In the genomic region with DNA sequence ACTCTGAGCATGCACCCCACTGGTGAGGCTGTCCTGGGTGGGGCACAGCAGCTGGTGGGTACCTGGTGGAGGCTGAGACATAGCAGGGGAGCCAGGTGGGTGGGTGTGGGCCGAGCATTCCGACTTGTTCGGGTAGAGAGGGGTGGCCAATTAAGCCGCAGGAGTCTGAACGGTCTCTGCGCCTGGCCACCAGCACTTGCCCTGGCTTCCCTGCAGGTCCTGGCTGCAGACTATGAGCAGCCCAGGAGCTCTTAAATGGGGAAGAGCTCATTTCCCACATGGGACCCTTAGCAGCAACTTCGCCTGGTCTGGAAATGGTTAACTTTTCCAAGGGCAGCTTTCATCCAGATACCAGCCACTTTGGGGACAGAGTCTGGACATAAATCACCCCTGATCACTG, we compare ENCODE assay signal across 23 cellular contexts. TPM values are rescaled to one million over a fixed set of nuclear protein-coding genes. Genes with fewer than 3 reads are reported as not detected.
A peak's percentile ranks its signal among the peaks of the same experiment; 100 is the strongest.
DNase-seq lines count a peak whose midpoint lies in the region; ATAC-seq, FAIRE-seq and TF ChIP-seq lines count a peak whose summit lies in the region.
"Had no signal": no experiment of that assay in that cellular context is flagged by ENCODE, and none has a peak within 500 bp of the region (broad histone marks: within the 10 kb centered on the region; RNA-seq: fewer than 3 reads in every experiment).

No MANE protein-coding gene starts in this region.

- ATAC-seq in Right ventricle myocardium inferior (no peak), left cardiac atrium (no peak)
- ATAC-seq: activated CD4-positive, alpha-beta T cell treated with anti-CD3 and anti-CD28 coated beads for 36 hours; activated naive CD4-positive, alpha-beta T cell treated with anti-CD3 and anti-CD28 coated beads, Interleukin-2, amount 50 U/mL, for 72 hours; effector memory CD8-positive, alpha-beta T cell; stimulated activated naive B cell treated with anti-CD40 and anti-IgM and Interleukin-4, amounts not matched to agents 10 μg/mL and 1 μg/mL and 100 μg/mL, for 72 hours had no signal

- no peak for TF ChIP-seq EP300 in sigmoid colon (IDR thresholded peaks at IDR 0.05)

- H3K9me2 ChIP-seq in hepatocyte (replicated peaks; ENCODE audit: insufficient read depth), result no peaks in the 10 kb centered on the region

- H3K9me3 ChIP-seq in hepatocyte (ENCODE audit: low read depth) (no peaks in the 10 kb centered on the region), sigmoid colon (no peaks in the 10 kb centered on the region), uterus (no peaks in the 10 kb centered on the region)
- H3K9me3 ChIP-seq: BE2C, heart right ventricle, neutrophil had no signal

- H3K4me2 ChIP-seq in hepatocyte, result peak overlapping the region; percentile 64

- TF ChIP-seq POLR2A in sigmoid colon (IDR thresholded peaks at IDR 0.05) (no peak), uterus (IDR thresholded peaks at IDR 0.05) (no peak)

- H3K36me3 ChIP-seq in hepatocyte (replicated peaks; ENCODE audit: insufficient read depth, low read depth) (no peaks in the 10 kb centered on the region), sigmoid colon (no peaks in the 10 kb centered on the region), urinary bladder (ENCODE audit: insufficient read depth) (no peaks in the 10 kb centered on the region), uterus (no peaks in the 10 kb centered on the region)
- H3K36me3 ChIP-seq: BE2C, heart right ventricle, neutrophil had no signal

- H3K27ac ChIP-seq in hepatocyte (peak overlapping the region; percentile 88), sigmoid colon (peak overlapping the region; percentile 27 to 75 (median 60)), urinary bladder (ENCODE audit: low read depth) (peak overlapping the region; percentile 3), uterus (no peak overlapping the region)
- H3K27ac ChIP-seq: heart right ventricle, neutrophil had no signal

- no peak for FAIRE-seq in HTR-8/SVneo (lab: Jason Lieb, UNC)

- H2AFZ ChIP-seq in hepatocyte, result no peak overlapping the region

- intact Hi-C loops in Right ventricle myocardium inferior (cut with DNase I), result no loop called here
- intact Hi-C loops in left cardiac atrium (cut with DNase I), result no loop called here
- intact Hi-C loops in sigmoid colon (cut with DNase I), result no loop called here
- intact Hi-C loops in uterus (cut with DNase I; ENCODE audit: low total_unique reads), result no loop called here

- DNase-seq in Right ventricle myocardium inferior (ENCODE audit: missing footprints) (peak; percentile 52), left cardiac atrium (no peak), hepatocyte (ENCODE audit: low spot score) (no peak), sigmoid colon (no peak), NCI-H128 (lab: John Stamatoyannopoulos, UW; ENCODE audit: unreplicated experiment) (no peak), uterus (no peak), HTR-8/SVneo (ENCODE audit: insufficient read length, low spot score) (no peak)
- DNase-seq: 8988T; activated CD4-positive, alpha-beta T cell treated with anti-CD3 and anti-CD28 coated beads for 36 hours; BE2C; effector memory CD8-positive, alpha-beta T cell; heart right ventricle; Kasumi-1; NCI-H1048; NCI-H2029 treated with DMSO at 0.1 percent for 48 hours; retina; stimulated activated CD4-positive, alpha-beta T cell treated with anti-CD3 and anti-CD28 coated beads, Interleukin-1b, Interleukin-23, amount 100 ng/mL, for 48 hours; stimulated activated naive B cell treated with anti-CD40 and anti-IgM and Interleukin-4, amounts not matched to agents 10 μg/mL and 1 μg/mL and 100 μg/mL, for 72 hours; SW 1271 had no signal

- H3K4me3 ChIP-seq in hepatocyte, result no peak overlapping the region
- peak overlapping the region in 1 of 4 donors; percentile 2 for H3K4me3 ChIP-seq in sigmoid colon
- no peak overlapping the region for H3K4me3 ChIP-seq in urinary bladder (ENCODE audit: low read depth, low read length)
- no peak overlapping the region for H3K4me3 ChIP-seq in uterus
- H3K4me3 ChIP-seq: heart right ventricle had no signal

- no peaks in the 10 kb centered on the region for H4K20me1 ChIP-seq in hepatocyte (ENCODE audit: insufficient read depth, poor library complexity, severe bottlenecking)

- 62% methylated on average over 7 of the region's 7 CpGs for WGBS in hepatocyte (ENCODE audit: low lambda C conversion rate, missing lambda C conversion rate)
- 53 to 66% methylated on average over 7 of the region's 7 CpGs for WGBS in sigmoid colon, 2 donors
- 60% methylated on average over 7 of the region's 7 CpGs for WGBS in urinary bladder

- H3K79me2 ChIP-seq in hepatocyte, result peaks cover 8% of the 10 kb centered on the region

- H3K4me1 ChIP-seq in hepatocyte (ENCODE audit: insufficient read depth) (peaks cover 24% of the 10 kb centered on the region), sigmoid colon (peaks cover 0 to 30% (median 21%) of the 10 kb centered on the region in 4 donors), urinary bladder (ENCODE audit: insufficient read depth) (no peaks in the 10 kb centered on the region), uterus (peaks cover 0 to 10% of the 10 kb centered on the region in 2 donors)
- H3K4me1 ChIP-seq: BE2C had no signal

- TF ChIP-seq CTCF in hepatocyte (IDR thresholded peaks at IDR 0.05; ENCODE audit: poor library complexity), result no peak
- no peak for TF ChIP-seq CTCF in sigmoid colon (IDR thresholded peaks at IDR 0.05)
- no peak for TF ChIP-seq CTCF in uterus (IDR thresholded peaks at IDR 0.05)

- H3K27me3 ChIP-seq in hepatocyte, result peaks cover 11% of the 10 kb centered on the region
- peaks cover 0 to 17% (median 8%) of the 10 kb centered on the region in 3 donors for H3K27me3 ChIP-seq in sigmoid colon
- H3K27me3 ChIP-seq in uterus, result no peaks in the 10 kb centered on the region
- H3K27me3 ChIP-seq: BE2C had no signal

RNA-seq across cellular contexts. Expression of a gene that starts 37.7 kb away (rescaled TPM):
- total RNA-seq in Right ventricle myocardium inferior, result 0.54 TPM
- 1 to 10 TPM; 1.8 to 5.3 TPM for total RNA-seq in left cardiac atrium
- total RNA-seq in hepatocyte, result 5.7 and 9.7 TPM in 2 replicates
- 14.0 and 23.0 TPM in 2 replicates for polyA plus RNA-seq in hepatocyte
- 1 to 10 TPM in 2 of 4 donors, under 1 TPM in 1, not detected in 1; 0.49 to 4.7 (median 2.9) TPM for total RNA-seq in sigmoid colon
- polyA plus RNA-seq in sigmoid colon, result 1 to 10 TPM in 2 of 3 donors, under 1 TPM in 1; 0.46 to 4.2 (median 1.1) TPM
- total RNA-seq in urinary bladder, result 8.6 TPM
- 15.8 TPM for polyA plus RNA-seq in urinary bladder
- total RNA-seq in uterus, result 1 to 10 TPM in 2 of 4 donors, not detected in 2; 3.5 to 5.5 TPM
- total RNA-seq: RPMI7951 had no signal

RNA-seq across cellular contexts. Expression of a gene that starts 49.7 kb away (rescaled TPM):
- total RNA-seq in Right ventricle myocardium inferior (4.8 TPM), left cardiac atrium (1 to 10 TPM; 4.5 to 7.9 TPM), hepatocyte (17.1 and 26.4 TPM in 2 replicates), sigmoid colon (1 to 10 TPM; 2.7 to 6.8 (median 3.7) TPM), urinary bladder (18.0 TPM), uterus (1 to 10 TPM in 3 of 4 donors, not detected in 1; 1.3 to 7.5 (median 4.2) TPM)
- polyA plus RNA-seq in hepatocyte (94.9 and 103 TPM in 2 replicates), sigmoid colon (10 to 100 TPM in 1 of 3 donors, 1 to 10 TPM in 1, under 1 TPM in 1; 0.92 to 10.2 (median 7.0) TPM), urinary bladder (26.8 TPM)

Comparison
In these comparisons a context has a peak if more than half of its experiments do, and no peak if none do; other contexts are left out.
1. H3K27ac ChIP-seq: peak in hepatocyte (single experiment), sigmoid colon (4 of 4) and urinary bladder (single experiment); none in uterus (0 of 2).